ENCODE assay signal across 29 cellular contexts in genomic region chr6:11023032-11023431, GRCh38. TPM values are rescaled to one million over a fixed set of nuclear protein-coding genes. Genes with fewer than 3 reads are reported as not detected.
DNase-seq lines count a peak whose midpoint lies in the region; FAIRE-seq and TF ChIP-seq lines count a peak whose summit lies in the region.
"Had no signal": no experiment of that assay in that cellular context is flagged by ENCODE, and none has a peak within 500 bp of the region (broad histone marks: within the 10 kb centered on the region; RNA-seq: fewer than 3 reads in every experiment).

No MANE protein-coding gene starts in this region.

- no peaks in the 10 kb centered on the region for H3K4me1 ChIP-seq in CD8-positive, alpha-beta memory T cell (ENCODE audit: insufficient read depth, low read length)
- H3K4me1 ChIP-seq: parathyroid adenoma, sigmoid colon, upper lobe of right lung had no signal

- no peaks in the 10 kb centered on the region for H3K9me3 Mint-ChIP-seq in CD8-positive, alpha-beta memory T cell
- H3K9me3 Mint-ChIP-seq: activated naive CD4-positive, alpha-beta T cell treated with anti-CD3 and anti-CD28 coated beads, Interleukin-2, amount 50 U/mL, for 72 hours; activated T-helper 2 cell treated with anti-CD3 and anti-CD28 coated beads, Interferon-gamma antibody, Interleukin-2, Interleukin-4, amounts not matched to agents 10 μg/mL and 5 μg/mL and 100 μg/mL, durations not matched to agents 14 hours and 24 hours and 36 hours; neural crest cell; stimulated activated naive B cell treated with anti-CD40 and anti-IgM and Interleukin-4, amounts not matched to agents 10 μg/mL and 1 μg/mL and 100 μg/mL, for 72 hours; T-cell had no signal

- no peaks in the 10 kb centered on the region for H3K36me3 Mint-ChIP-seq in CD8-positive, alpha-beta memory T cell
- H3K36me3 Mint-ChIP-seq: activated naive CD4-positive, alpha-beta T cell treated with anti-CD3 and anti-CD28 coated beads, Interleukin-2, amount 50 U/mL, for 72 hours; stimulated activated naive B cell treated with anti-CD40 and anti-IgM and Interleukin-4, amounts not matched to agents 10 μg/mL and 1 μg/mL and 100 μg/mL, for 72 hours; T-cell had no signal

- peak; percentile 86 for FAIRE-seq in H54 (lab: Jason Lieb, UNC)
- FAIRE-seq: GM18507, kidney had no signal

- POLR2A ChIA-PET in CD8-positive, alpha-beta memory T cell (lab: Charles Lee) = no interaction called here

- peaks cover 6% of the 10 kb centered on the region for H3K27me3 ChIP-seq in CD8-positive, alpha-beta memory T cell (ENCODE audit: insufficient read depth, low read length, poor library complexity, severe bottlenecking)
- H3K27me3 ChIP-seq: esophagus muscularis mucosa, upper lobe of right lung had no signal

- CTCF ChIA-PET in CD8-positive, alpha-beta memory T cell (lab: Charles Lee) = interaction anchor here (1.2 kb wide), 1 partner anchor 9 kb away, joined by 3 read pairs; no protein-coding TSS in a partner anchor

- no peaks in the 10 kb centered on the region for H3K4me1 Mint-ChIP-seq in CD8-positive, alpha-beta memory T cell
- H3K4me1 Mint-ChIP-seq: T-cell had no signal

- TF ChIP-seq POLR2A in H54 (IDR thresholded peaks at IDR 0.05; ENCODE audit: low read depth, low read length) = no peak

- peak overlapping the region; percentile 73 for H3K27ac ChIP-seq in SK-N-MC
- no peak overlapping the region for H3K27ac ChIP-seq in CD8-positive, alpha-beta memory T cell (ENCODE audit: low read depth, low read length)
- H3K27ac ChIP-seq: esophagus muscularis mucosa, KMS-11, parathyroid adenoma, sigmoid colon, suprapubic skin, upper lobe of right lung had no signal

- no peak overlapping the region for H3K4me3 Mint-ChIP-seq in CD8-positive, alpha-beta memory T cell
- H3K4me3 Mint-ChIP-seq: neural crest cell; stimulated activated naive B cell treated with anti-CD40 and anti-IgM and Interleukin-4, amounts not matched to agents 10 μg/mL and 1 μg/mL and 100 μg/mL, for 72 hours; T-cell had no signal

- H3K27me3 Mint-ChIP-seq in CD8-positive, alpha-beta memory T cell = peaks cover 6 to 55% of the 10 kb centered on the region in 2 donors

- peak overlapping the region; percentile 11 for H3K9ac ChIP-seq in SK-N-MC (ENCODE audit: insufficient read length)
- H3K9ac ChIP-seq: KMS-11, parathyroid adenoma had no signal

- H3K27ac Mint-ChIP-seq in CD8-positive, alpha-beta memory T cell = no peak overlapping the region
- H3K27ac Mint-ChIP-seq: activated naive CD4-positive, alpha-beta T cell treated with anti-CD3 and anti-CD28 coated beads, Interleukin-2, amount 50 U/mL, for 72 hours; activated T-helper 2 cell treated with anti-CD3 and anti-CD28 coated beads, Interferon-gamma antibody, Interleukin-2, Interleukin-4, amounts not matched to agents 10 μg/mL and 5 μg/mL and 100 μg/mL, durations not matched to agents 14 hours and 24 hours and 36 hours; stimulated activated naive B cell treated with anti-CD40 and anti-IgM and Interleukin-4, amounts not matched to agents 10 μg/mL and 1 μg/mL and 100 μg/mL, for 72 hours; T-cell had no signal

- DNase-seq in H54 (ENCODE audit: insufficient read length, low spot score) (no peak), SK-N-MC (ENCODE audit: low read depth, low spot score) (no peak), globus pallidus (ENCODE audit: low spot score) (peak; percentile 54), putamen (ENCODE audit: low spot score) (peak; percentile 51), NCI-H1694 (lab: John Stamatoyannopoulos, UW) (no peak), NCI-H2029 treated with DMSO at 0.1 percent for 48 hours (lab: John Stamatoyannopoulos, UW) (no peak)
- DNase-seq in CD8-positive, alpha-beta memory T cell = no peak
- DNase-seq: activated CD4-positive, alpha-beta T cell treated with anti-CD3 and anti-CD28 coated beads, Interleukin-2, amount 50 U/mL, for 48 hours; activated CD8-positive, alpha-beta memory T cell treated with anti-CD3 and anti-CD28 coated beads, Interleukin-2, amount 50 U/mL, for 4 hours; DND-41; glutamatergic neuron; kidney; NCI-H1436 treated with DMSO at 0.1 percent for 48 hours; NCI-H2171; NCI-H510A treated with DMSO at 0.1 percent for 48 hours; SHP77; sigmoid colon; stimulated activated naive B cell treated with anti-CD40 and anti-IgM and Interleukin-4, amounts not matched to agents 10 μg/mL and 1 μg/mL and 100 μg/mL, for 72 hours; T-cell; upper lobe of right lung had no signal

- H3K9me3 ChIP-seq in SK-N-MC (ENCODE audit: low read depth, low read length) = no peaks in the 10 kb centered on the region
- no peaks in the 10 kb centered on the region for H3K9me3 ChIP-seq in CD8-positive, alpha-beta memory T cell (ENCODE audit: low read length)
- H3K9me3 ChIP-seq: esophagus muscularis mucosa, sigmoid colon, suprapubic skin, upper lobe of right lung had no signal

- H3K4me3 ChIP-seq in SK-N-MC = peak overlapping the region; percentile 26
- H3K4me3 ChIP-seq in CD8-positive, alpha-beta memory T cell (ENCODE audit: low read length) = no peak overlapping the region
- H3K4me3 ChIP-seq: esophagus muscularis mucosa, lung, sigmoid colon, suprapubic skin, upper lobe of right lung had no signal

- no peaks in the 10 kb centered on the region for H3K36me3 ChIP-seq in SK-N-MC (ENCODE audit: insufficient read depth, low read length)
- no peaks in the 10 kb centered on the region for H3K36me3 ChIP-seq in CD8-positive, alpha-beta memory T cell (ENCODE audit: insufficient read depth, low read length)
- H3K36me3 ChIP-seq: esophagus muscularis mucosa, sigmoid colon, suprapubic skin, upper lobe of right lung had no signal

RNA-seq across cellular contexts. Expression of gene ELOVL2, which starts 21.1 kb away (rescaled TPM):
- not detected for total RNA-seq in CD8-positive, alpha-beta memory T cell
- polyA plus RNA-seq in CD8-positive, alpha-beta memory T cell = not detected
- total RNA-seq: activated naive CD4-positive, alpha-beta T cell treated with anti-CD3 and anti-CD28 coated beads, Interleukin-2, amount 50 U/mL, for 72 hours; activated T-helper 2 cell treated with anti-CD3 and anti-CD28 coated beads, Interferon-gamma antibody, Interleukin-2, Interleukin-4, amounts not matched to agents 10 μg/mL and 5 μg/mL and 100 μg/mL, durations not matched to agents 14 hours and 24 hours and 36 hours had no signal

Comparison
In these comparisons a context has a peak if more than half of its experiments do, and no peak if none do; other contexts are left out.
1. DNase-seq: peak in globus pallidus (single experiment) and putamen (single experiment); none in H54 (single experiment), SK-N-MC (single experiment), CD8-positive, alpha-beta memory T cell (0 of 5), NCI-H1694 (single experiment) and NCI-H2029 treated with DMSO at 0.1 percent for 48 hours (single experiment).